8 cellular contexts compared by ENCODE assay signal in genomic region chr9:2017209-2017458, GRCh38. TPM values are rescaled to one million over a fixed set of nuclear protein-coding genes. Genes with fewer than 3 reads are reported as not detected.
DNase-seq lines count a peak whose midpoint lies in the region; ATAC-seq and TF ChIP-seq lines count a peak whose summit lies in the region.

No MANE protein-coding gene starts in this region.

- H3K27ac ChIP-seq in CD8-positive, alpha-beta T cell (ENCODE audit: low read depth, low read length) = peak overlapping the region; percentile 94
- H3K27ac ChIP-seq in RWPE1 (peak overlapping the region; percentile 98), neuronal stem cell (replicated peaks; ENCODE audit: low read length) (no peak overlapping the region)

- no peak overlapping the region for H4K8ac ChIP-seq in neuronal stem cell (ENCODE audit: low read depth, low read length)

- peaks cover 18% of the 10 kb centered on the region for H3K36me3 Mint-ChIP-seq in CD8-positive, alpha-beta T cell

- peaks cover 40% of the 10 kb centered on the region for H3K4me1 ChIP-seq in CD8-positive, alpha-beta T cell (ENCODE audit: insufficient read depth, low read length)
- H3K4me1 ChIP-seq in neuronal stem cell (ENCODE audit: control insufficient read depth in 2 of 2, insufficient read depth in 1 of 2, low read depth in 1 of 2, low read length in 2 of 2) = peaks cover 3 to 15% of the 10 kb centered on the region in 2 donors

- no CpG with 5 or more reads among the region's 21 CpGs for WGBS in neuronal stem cell (ENCODE audit: extremely low coverage in 2 of 2, insufficient read length in 2 of 2, insufficient replicate concordance in 1 of 2), 2 donors

- H3K4me1 Mint-ChIP-seq in CD8-positive, alpha-beta T cell (ENCODE audit: low read depth) = peaks cover 55% of the 10 kb centered on the region

- intact Hi-C loops in CD8-positive, alpha-beta T cell (cut with DNase I, micrococcal nuclease) = loop anchor here (5.0 to 10.0 kb wide), 4 partner anchors 72 to 1740 kb away; partner anchors contain the start of genes RFX3 (in 2 of the 2) and PUM3 (in 1 of the 2)

- no peaks in the 10 kb centered on the region for H3K27me3 ChIP-seq in CD8-positive, alpha-beta T cell (ENCODE audit: insufficient read depth, low read length)
- peaks cover 8 to 92% (median 45%) of the 10 kb centered on the region in 3 experiments for H3K27me3 ChIP-seq in neuronal stem cell (ENCODE audit: control insufficient read depth in 3 of 3, insufficient read depth in 3 of 3, low read depth in 1 of 3, low read length in 3 of 3)

- H3K23ac ChIP-seq in neuronal stem cell (ENCODE audit: low read depth, low read length, poor library complexity) = peak overlapping the region; percentile 26

- POLR2A ChIA-PET in CD8-positive, alpha-beta T cell (lab: Charles Lee) = interaction anchor here (0.6 to 5.3 kb wide), 7 partner anchors 9 to 1510 kb away, joined by 3 to 69 read pairs (median 8); no protein-coding TSS in a partner anchor
- POLR2A ChIA-PET in RWPE1 (lab: Yijun Ruan, JAX; ENCODE audit: low non-redundant PET) = no interaction called here

- peak; percentile 53 for TF ChIP-seq POLR2A in erythroblast (IDR thresholded peaks at IDR 0.05; ENCODE audit: low read length)

- TF ChIP-seq CTCF in CD8-positive, alpha-beta T cell (IDR thresholded peaks at IDR 0.05) = no peak
- TF ChIP-seq CTCF in RWPE1 (conservative IDR thresholded peaks at IDR 0.05; ENCODE audit: low read depth) = no peak

- H2BK12ac ChIP-seq in neuronal stem cell (ENCODE audit: low read length) = no peak overlapping the region

- peak overlapping the region; percentile 99 for H2AFZ ChIP-seq in neuronal stem cell (ENCODE audit: low read length)

- H3K18ac ChIP-seq in neuronal stem cell (ENCODE audit: low read length) = peak overlapping the region; percentile 33

- H3K4me3 ChIP-seq in CD8-positive, alpha-beta T cell (ENCODE audit: low read depth, low read length) = peak overlapping the region; percentile 78
- H3K4me3 ChIP-seq in neuronal stem cell (ENCODE audit: low read length in 2 of 2) = peak overlapping the region; percentile 67 to 84

- CTCF ChIA-PET in CD8-positive, alpha-beta T cell (lab: Charles Lee) = interaction anchor here (0.9 to 1.0 kb wide), 3 partner anchors 10 to 41 kb away, joined by 3 read pairs; no protein-coding TSS in a partner anchor
- CTCF ChIA-PET in RWPE1 (lab: Yijun Ruan, JAX) = no interaction called here

- no peak for ATAC-seq in CD8-positive, alpha-beta T cell

- H4K91ac ChIP-seq in neuronal stem cell (ENCODE audit: low read depth, low read length, poor library complexity) = no peak overlapping the region

- H3K4me2 ChIP-seq in neuronal stem cell (ENCODE audit: insufficient read depth, low read length, poor library complexity, severe bottlenecking) = peak overlapping the region; percentile 99

- no peaks in the 10 kb centered on the region for H3K9me3 Mint-ChIP-seq in CD8-positive, alpha-beta T cell

- no peak overlapping the region for H2BK15ac ChIP-seq in neuronal stem cell (ENCODE audit: low read length)

- no peak overlapping the region for H2AK5ac ChIP-seq in neuronal stem cell (ENCODE audit: low read depth, low read length)

- H3K36me3 ChIP-seq in CD8-positive, alpha-beta T cell (ENCODE audit: insufficient read depth, low read length) = no peaks in the 10 kb centered on the region
- H3K36me3 ChIP-seq in neuronal stem cell (replicated peaks in 1 of 2; ENCODE audit: control insufficient read depth in 2 of 2, insufficient read depth in 2 of 2, low read length in 2 of 2) = no peaks in the 10 kb centered on the region

- H3K27me3 Mint-ChIP-seq in CD8-positive, alpha-beta T cell (ENCODE audit: low read depth) = no peaks in the 10 kb centered on the region

- H3K9me3 ChIP-seq in CD8-positive, alpha-beta T cell (ENCODE audit: low read length) = no peaks in the 10 kb centered on the region
- no peaks in the 10 kb centered on the region for H3K9me3 ChIP-seq in neuronal stem cell (replicated peaks in 1 of 2; ENCODE audit: control insufficient read depth in 2 of 2, insufficient read depth in 1 of 2, low read depth in 1 of 2, low read length in 2 of 2)

- peak overlapping the region; percentile 13 for H2BK5ac ChIP-seq in neuronal stem cell (ENCODE audit: low read length)

- no peak overlapping the region for H2BK120ac ChIP-seq in neuronal stem cell (ENCODE audit: low read depth, low read length)

- peak overlapping the region; percentile 100 for H3K27ac Mint-ChIP-seq in CD8-positive, alpha-beta T cell

- H3K4ac ChIP-seq in neuronal stem cell (ENCODE audit: low read length) = no peak overlapping the region

- H3K4me3 Mint-ChIP-seq in CD8-positive, alpha-beta T cell = peak overlapping the region; percentile 100

- no peaks in the 10 kb centered on the region for H3K79me1 ChIP-seq in neuronal stem cell (ENCODE audit: low read depth, low read length)

- no peak overlapping the region for H3K14ac ChIP-seq in neuronal stem cell (ENCODE audit: low read length)

- peak overlapping the region; percentile 86 for H3K9ac ChIP-seq in neuronal stem cell (ENCODE audit: low read depth, low read length, poor library complexity)

- DNase-seq in CD8-positive, alpha-beta T cell = no peak
- no peak for DNase-seq in RWPE1 (ENCODE audit: low spot score)
- no peak for DNase-seq in erythroblast (lab: John Stamatoyannopoulos, UW)
- no peak for DNase-seq in neuronal stem cell (ENCODE audit: low spot score)
- no peak for DNase-seq in DMS79 (lab: John Stamatoyannopoulos, UW)
- no peak for DNase-seq in cerebellar nuclear complex (lab: John Stamatoyannopoulos, UW)
- DNase-seq in mesenteric fat pad (ENCODE audit: low spot score) = no peak
- DNase-seq in stimulated activated CD4-positive, alpha-beta T cell treated with anti-CD3 and anti-CD28 coated beads, Interleukin-15, amount 100 ng/mL, for 24 hours = no peak

RNA-seq across cellular contexts. Expression of gene SMARCA2, which starts 2.0 kb away (rescaled TPM):
- 100 to 1,000 TPM; 198 to 215 TPM for total RNA-seq in CD8-positive, alpha-beta T cell
- 1.9 TPM for polyA plus RNA-seq in neuronal stem cell (2013, experiment 1 of 2)
- 2.2 TPM for polyA plus RNA-seq in neuronal stem cell (2013, experiment 2 of 2)
- total RNA-seq in mesenteric fat pad = 136 TPM
